Comparison of ENCODE assay signal across 1 cellular context in genomic region chr9:110114888-110115259, GRCh38.
A peak's percentile ranks its signal among the peaks of the same experiment; 100 is the strongest.
TF ChIP-seq lines count a peak whose summit lies in the region.

No MANE protein-coding gene starts in this region.

TF ChIP-seq in WTC11, 78 proteins besides CTCF, POLR2A, EP300 and RAD21 (continued from another document and continues in another):
- TF ChIP-seq ZNF425 (CRISPR knock-in tag; conservative IDR thresholded peaks at IDR 0.05) (no peak), TEAD4 (CRISPR knock-in tag; IDR thresholded peaks at IDR 0.05) (no peak; the same call in 1 of the 2 replicates), AR (CRISPR knock-in tag; IDR thresholded peaks at IDR 0.05) (no peak), GTF2I (CRISPR knock-in tag; conservative IDR thresholded peaks at IDR 0.05) (no peak), ZSCAN18 (CRISPR knock-in tag; IDR thresholded peaks at IDR 0.05) (no peak), ZNF121 (CRISPR knock-in tag; IDR thresholded peaks at IDR 0.05) (no peak), ZNF416 (CRISPR knock-in tag; IDR thresholded peaks at IDR 0.05) (no peak), ATF2 (CRISPR knock-in tag; IDR thresholded peaks at IDR 0.05; ENCODE audit: borderline replicate concordance, low read depth) (no peak), NR3C1 (CRISPR knock-in tag; conservative IDR thresholded peaks at IDR 0.05; ENCODE audit: low read depth) (no peak), E2F1 (CRISPR knock-in tag; IDR thresholded peaks at IDR 0.05) (no peak), NR1H2 (CRISPR knock-in tag; IDR thresholded peaks at IDR 0.05) (no peak), SMAD3 (CRISPR knock-in tag; IDR thresholded peaks at IDR 0.05; ENCODE audit: borderline replicate concordance) (no peak), ZNF423 (CRISPR knock-in tag; IDR thresholded peaks at IDR 0.05) (peak; percentile 12; the same call in 1 of the 2 replicates), CREB1 (CRISPR knock-in tag; IDR thresholded peaks at IDR 0.05) (no peak), USF2 (CRISPR knock-in tag; IDR thresholded peaks at IDR 0.05) (peak; percentile 38; the same call in 1 of the 2 replicates), AFF4 (CRISPR knock-in tag; IDR thresholded peaks at IDR 0.05; ENCODE audit: borderline replicate concordance) (0 out of 2 replicates have a peak, but pooled peaks have one; percentile 26), TP53 (CRISPR knock-in tag; IDR thresholded peaks at IDR 0.05) (no peak), MYBL2 (CRISPR knock-in tag; IDR thresholded peaks at IDR 0.05) (no peak), ZNF281 (CRISPR knock-in tag; IDR thresholded peaks at IDR 0.05) (no peak), ATF3 (CRISPR knock-in tag; conservative IDR thresholded peaks at IDR 0.05) (no peak), E2F5 (CRISPR knock-in tag; IDR thresholded peaks at IDR 0.05) (no peak), PRRX2 (CRISPR knock-in tag; IDR thresholded peaks at IDR 0.05) (no peak), ZNF396 (CRISPR knock-in tag; IDR thresholded peaks at IDR 0.05; ENCODE audit: borderline replicate concordance) (no peak), ZBTB43 (CRISPR knock-in tag; IDR thresholded peaks at IDR 0.05) (no peak), ESRRA (CRISPR knock-in tag; IDR thresholded peaks at IDR 0.05; ENCODE audit: borderline replicate concordance) (no peak), ZNF671 (CRISPR knock-in tag; IDR thresholded peaks at IDR 0.05) (no peak), ZNF138 (CRISPR knock-in tag; conservative IDR thresholded peaks at IDR 0.05) (no peak), MAX (CRISPR knock-in tag; IDR thresholded peaks at IDR 0.05) (no peak), NFATC4 (CRISPR knock-in tag; IDR thresholded peaks at IDR 0.05) (no peak), HMGA2 (CRISPR knock-in tag; IDR thresholded peaks at IDR 0.05) (no peak), USF1 (CRISPR knock-in tag; IDR thresholded peaks at IDR 0.05) (no peak), CDX4 (CRISPR knock-in tag; IDR thresholded peaks at IDR 0.05; ENCODE audit: borderline replicate concordance) (no peak), SP1 (CRISPR knock-in tag; conservative IDR thresholded peaks at IDR 0.05) (peak; percentile 21), ZNF317 (CRISPR knock-in tag; IDR thresholded peaks at IDR 0.05; ENCODE audit: borderline replicate concordance, low read depth) (no peak), ETV6 (CRISPR knock-in tag; IDR thresholded peaks at IDR 0.05) (peak; percentile 52; the same call in 1 of the 2 replicates)
